In the genomic region with DNA sequence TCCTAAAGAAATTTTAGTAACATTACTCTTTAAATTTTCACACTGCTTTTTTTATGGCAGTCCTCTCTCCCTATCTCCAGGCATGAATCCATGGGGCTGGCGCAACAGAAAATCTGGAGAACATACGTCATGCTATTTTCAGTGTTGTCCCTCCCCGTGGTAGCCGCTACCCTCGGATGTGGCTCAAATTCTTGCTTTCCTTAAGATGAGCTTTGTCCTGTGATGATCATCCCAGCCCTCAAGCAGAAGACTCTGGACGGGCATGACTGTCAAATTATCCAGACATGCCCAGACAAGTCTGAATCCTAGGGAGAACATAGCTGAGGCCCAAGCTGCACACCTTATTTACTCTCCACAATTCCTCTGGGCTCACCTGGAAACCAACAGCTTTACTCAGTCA, we compare ENCODE assay signal across 17 cellular contexts. TPM values are rescaled to one million over a fixed set of nuclear protein-coding genes. Genes with fewer than 3 reads are reported as not detected.
DNase-seq lines count a peak whose midpoint lies in the region; ATAC-seq and TF ChIP-seq lines count a peak whose summit lies in the region.
"Had no signal": no experiment of that assay in that cellular context is flagged by ENCODE, and none has a peak within 500 bp of the region (broad histone marks: within the 10 kb centered on the region; RNA-seq: fewer than 3 reads in every experiment).

No MANE protein-coding gene starts in this region.

- H3K79me2 ChIP-seq in smooth muscle cell (ENCODE audit: low read depth), result no peaks in the 10 kb centered on the region

- no peaks in the 10 kb centered on the region for H3K9me3 ChIP-seq in smooth muscle cell (replicated peaks; ENCODE audit: low read depth)
- no peaks in the 10 kb centered on the region for H3K9me3 ChIP-seq in left ventricle myocardium inferior (replicated peaks)
- no peaks in the 10 kb centered on the region for H3K9me3 ChIP-seq in heart right ventricle
- H3K9me3 ChIP-seq: MG63 had no signal

- DNase-seq in LoVo (ENCODE audit: low spot score) (peak; percentile 74), RPMI7951 (ENCODE audit: low read depth) (peak; percentile 73), epidermal melanocyte (ENCODE audit: insufficient read length, low spot score) (peak; percentile 38), smooth muscle cell (lab: John Stamatoyannopoulos, UW; ENCODE audit: unreplicated experiment) (no peak), left ventricle myocardium inferior (no peak), heart right ventricle (no peak)
- DNase-seq: activated CD4-positive, alpha-beta T cell treated with anti-CD3 and anti-CD28 coated beads, Interleukin-2, amount 10 ng/mL, durations not matched to agents 7 days and 5 days; activated T-cell treated with anti-CD3 and anti-CD28 coated beads, Interleukin-2, amount 50 U/mL, for 48 hours; DMS79 treated with DMSO at 0.1 percent for 48 hours; glutamatergic neuron; islet precursor cell; MG63; NCI-H2029; SIG-M5; stimulated activated CD4-positive, alpha-beta T cell treated with anti-CD3 and anti-CD28 coated beads, Interleukin-4, amount 100 ng/mL, for 1 hour; stimulated activated CD8-positive, alpha-beta memory T cell treated with anti-CD3 and anti-CD28 coated beads, Interleukin-4, amount 100 ng/mL, for 48 hours had no signal

- H3K4me2 ChIP-seq in smooth muscle cell, result no peak overlapping the region

- H3K4me1 ChIP-seq in smooth muscle cell (ENCODE audit: low read depth) (no peaks in the 10 kb centered on the region), left ventricle myocardium inferior (no peaks in the 10 kb centered on the region), heart right ventricle (peaks cover 0 to 13% (median 0%) of the 10 kb centered on the region in 9 donors)

- peaks cover 16% of the 10 kb centered on the region for H3K27me3 ChIP-seq in smooth muscle cell (ENCODE audit: low read depth)
- H3K27me3 ChIP-seq in left ventricle myocardium inferior (ENCODE audit: low read depth), result no peaks in the 10 kb centered on the region
- no peaks in the 10 kb centered on the region for H3K27me3 ChIP-seq in heart right ventricle
- H3K27me3 ChIP-seq: MG63 had no signal

- WGBS in smooth muscle cell (ENCODE audit: low lambda C conversion rate), result 90% methylated on average over 6 of the region's 6 CpGs
- WGBS in heart right ventricle, 2 donors, result 86 to 87% methylated on average over 6 of the region's 6 CpGs

- H4K20me1 ChIP-seq in smooth muscle cell (ENCODE audit: low read depth), result no peaks in the 10 kb centered on the region

- no peak overlapping the region for H2AFZ ChIP-seq in smooth muscle cell (ENCODE audit: low read depth)

- H3K27ac ChIP-seq in smooth muscle cell (ENCODE audit: low read depth) (peak overlapping the region; percentile 68), left ventricle myocardium inferior (replicated peaks) (no peak overlapping the region), heart right ventricle (no peak overlapping the region)

- H3K4me3 ChIP-seq in smooth muscle cell, result no peak overlapping the region
- no peak overlapping the region for H3K4me3 ChIP-seq in left ventricle myocardium inferior
- H3K4me3 ChIP-seq in heart right ventricle, result no peak overlapping the region
- H3K4me3 ChIP-seq: MG63 had no signal

- ATAC-seq in heart right ventricle, result no peak
- no peak for ATAC-seq in GM19463 (IDR thresholded peaks at IDR 0.05; ENCODE audit: unreplicated experiment)

- no peaks in the 10 kb centered on the region for H3K36me3 ChIP-seq in smooth muscle cell (ENCODE audit: low read depth)
- no peaks in the 10 kb centered on the region for H3K36me3 ChIP-seq in left ventricle myocardium inferior
- no peaks in the 10 kb centered on the region for H3K36me3 ChIP-seq in heart right ventricle
- H3K36me3 ChIP-seq: MG63 had no signal

- no peak overlapping the region for H3K9ac ChIP-seq in smooth muscle cell (ENCODE audit: low read depth)

- intact Hi-C loops in left ventricle myocardium inferior (cut with micrococcal nuclease) (no loop called here), heart right ventricle (cut with DNase I) (no loop called here)

- TF ChIP-seq CTCF in smooth muscle cell (IDR thresholded peaks at IDR 0.05; ENCODE audit: borderline replicate concordance, insufficient read depth, poor library complexity, severe bottlenecking) (no peak), left ventricle myocardium inferior (IDR thresholded peaks at IDR 0.05; ENCODE audit: borderline replicate concordance) (no peak), heart right ventricle (IDR thresholded peaks at IDR 0.05) (no peak)

- no peaks in the 10 kb centered on the region for H3F3A ChIP-seq in smooth muscle cell (ENCODE audit: low read depth)

RNA-seq across cellular contexts. Expression of a gene that starts 49.1 kb away (rescaled TPM):
- total RNA-seq in RPMI7951 (2014; rRNA removed; shearing (Covaris generic)), result 5.0 and 5.8 TPM in 2 replicates
- total RNA-seq in smooth muscle cell, result 4.0 and 21.1 TPM in 2 replicates
- 0.08 and 1.2 TPM in 2 replicates for polyA plus RNA-seq in smooth muscle cell
- total RNA-seq in left ventricle myocardium inferior, result 4.5 TPM
- total RNA-seq in heart right ventricle, result 1 to 10 TPM; 1.1 to 5.5 (median 3.5) TPM
- 1 to 10 TPM in 1 of 2 donors, under 1 TPM in 1; 0.22 to 1.4 TPM for polyA plus RNA-seq in heart right ventricle

Comparison
In these comparisons a context has a peak if more than half of its experiments do, and no peak if none do; other contexts are left out.
1. DNase-seq: peak in LoVo (single experiment), RPMI7951 (single experiment) and epidermal melanocyte (single experiment); none in smooth muscle cell (single experiment), left ventricle myocardium inferior (single experiment) and heart right ventricle (0 of 2).